In the genomic region with DNA sequence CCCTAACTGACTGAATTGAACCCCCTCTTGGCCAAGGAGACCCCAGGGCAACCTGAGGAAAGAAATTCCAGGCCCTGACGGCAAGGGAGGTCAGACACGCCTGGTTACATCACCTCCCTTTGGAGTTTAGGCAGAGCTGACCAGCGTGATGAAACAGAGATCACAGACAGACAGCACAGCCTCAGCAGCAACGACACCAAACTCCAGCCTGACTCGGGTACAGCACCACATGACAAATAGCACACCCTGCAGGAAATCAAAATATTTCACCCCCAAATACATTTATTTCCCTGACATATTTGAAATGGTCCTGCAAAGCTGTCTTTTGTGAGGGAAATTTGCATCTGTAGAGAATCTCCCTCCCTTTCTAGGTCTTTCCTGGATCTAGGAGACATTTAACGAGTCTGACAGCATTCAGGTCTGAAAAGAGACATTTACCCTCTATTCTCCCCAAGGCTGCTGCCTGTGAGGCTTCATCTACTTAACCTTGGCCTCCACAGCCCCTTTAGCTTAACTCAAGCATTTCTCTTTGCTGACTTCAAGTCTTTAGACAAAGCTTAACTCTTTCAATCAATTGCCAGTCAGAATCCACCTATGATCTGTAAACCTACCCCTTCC, we compare ENCODE assay signal across 1 cellular context.
TF ChIP-seq lines count a peak whose summit lies in the region.

No MANE protein-coding gene starts in this region.

TF ChIP-seq in GM12878, 131 proteins besides CTCF, POLR2A, EP300 and RAD21:
- TF ChIP-seq PML (IDR thresholded peaks at IDR 0.05; ENCODE audit: low read length), result no peak
- no peak for TF ChIP-seq DPF2 (IDR thresholded peaks at IDR 0.05)
- no peak for TF ChIP-seq RELA (IDR thresholded peaks at IDR 0.05; ENCODE audit: borderline replicate concordance, partially characterized antibody)
- no peak for TF ChIP-seq JUNB (IDR thresholded peaks at IDR 0.05)
- no peak for TF ChIP-seq FOXK2 (IDR thresholded peaks at IDR 0.05)
- TF ChIP-seq BHLHE40 (IDR thresholded peaks at IDR 0.05; ENCODE audit: borderline replicate concordance in 1 of 2, low read depth in 2 of 2, low read length in 1 of 2), result no peak
- no peak for TF ChIP-seq ATF3 (IDR thresholded peaks at IDR 0.05; ENCODE audit: borderline replicate concordance, extremely low read depth, low read depth, low read length)
- no peak for TF ChIP-seq LARP7 (IDR thresholded peaks at IDR 0.05)
- no peak for TF ChIP-seq NFYA (IDR thresholded peaks at IDR 0.05; ENCODE audit: borderline replicate concordance, low read depth, low read length)
- no peak for TF ChIP-seq FOS (IDR thresholded peaks at IDR 0.05; ENCODE audit: borderline replicate concordance, extremely low read depth, insufficient read length)
- no peak for TF ChIP-seq CHD2 (IDR thresholded peaks at IDR 0.05; ENCODE audit: borderline replicate concordance, low read depth, low read length)
- TF ChIP-seq MEF2A (IDR thresholded peaks at IDR 0.05; ENCODE audit: insufficient read depth, low read depth, low read length), result no peak
- no peak for TF ChIP-seq EED (IDR thresholded peaks at IDR 0.05; ENCODE audit: low read depth)
- TF ChIP-seq SUZ12 (IDR thresholded peaks at IDR 0.05; ENCODE audit: unreplicated experiment), result no peak
- no peak for TF ChIP-seq CHD1 (IDR thresholded peaks at IDR 0.05; ENCODE audit: low read depth, low read length)
- TF ChIP-seq ZBTB4 (CRISPR knock-in tag; IDR thresholded peaks at IDR 0.05), result no peak
- TF ChIP-seq, protein P1, sequence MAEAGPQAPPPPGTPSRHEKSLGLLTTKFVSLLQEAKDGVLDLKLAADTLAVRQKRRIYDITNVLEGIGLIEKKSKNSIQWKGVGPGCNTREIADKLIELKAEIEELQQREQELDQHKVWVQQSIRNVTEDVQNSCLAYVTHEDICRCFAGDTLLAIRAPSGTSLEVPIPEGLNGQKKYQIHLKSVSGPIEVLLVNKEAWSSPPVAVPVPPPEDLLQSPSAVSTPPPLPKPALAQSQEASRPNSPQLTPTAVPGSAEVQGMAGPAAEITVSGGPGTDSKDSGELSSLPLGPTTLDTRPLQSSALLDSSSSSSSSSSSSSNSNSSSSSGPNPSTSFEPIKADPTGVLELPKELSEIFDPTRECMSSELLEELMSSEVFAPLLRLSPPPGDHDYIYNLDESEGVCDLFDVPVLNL (IDR thresholded peaks at IDR 0.05; ENCODE audit: low read depth, low read length), result no peak
